16 cellular contexts compared by ENCODE assay signal in the genomic region with DNA sequence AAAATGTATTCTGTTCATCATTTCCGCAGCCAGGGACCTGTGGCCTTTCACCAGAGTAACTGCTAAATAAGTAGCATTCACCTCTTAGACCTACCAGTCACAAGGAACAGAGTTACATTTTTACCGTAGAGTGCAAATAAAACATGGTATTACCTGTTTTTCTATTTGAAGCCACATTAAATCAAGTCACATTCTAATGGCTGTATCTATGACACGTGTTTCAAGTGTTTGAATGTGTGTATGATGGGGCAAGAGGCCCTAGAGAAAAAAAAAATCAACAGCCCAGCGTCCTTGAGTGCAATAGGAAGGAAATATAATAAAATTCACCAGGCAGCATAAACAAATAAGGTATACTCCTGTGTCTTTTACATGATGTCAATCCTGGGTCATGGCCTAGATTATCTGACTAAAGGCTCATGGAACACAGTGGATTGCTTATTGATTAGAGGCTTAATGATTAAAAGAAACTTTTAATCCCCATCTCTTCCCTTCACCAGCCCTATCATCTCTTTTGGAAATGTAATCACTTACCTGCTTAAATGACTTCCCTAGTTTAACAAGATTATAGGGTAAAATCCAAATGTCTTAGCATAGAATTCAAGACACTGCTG.
"Had no signal": no experiment of that assay in that cellular context is flagged by ENCODE, and none has a peak within 500 bp of the region (broad histone marks: within the 10 kb centered on the region; RNA-seq: fewer than 3 reads in every experiment).

No MANE protein-coding gene starts in this region.

- H3K9me3 ChIP-seq: heart right ventricle, sigmoid colon, testis, tibial nerve had no signal

- DNase-seq: effector memory CD4-positive, alpha-beta T cell; heart right ventricle; hypothalamus; kidney glomerular epithelial cell; mesendoderm; naive B cell; posterior cingulate gyrus; sigmoid colon; stimulated activated CD4-positive, alpha-beta T cell treated with anti-CD3 and anti-CD28 coated beads, Interleukin-2, amount 100 ng/mL, for 24 hours; stimulated activated CD4-positive, alpha-beta T cell treated with anti-CD3 and anti-CD28 coated beads, Interleukin-4, amount 100 ng/mL, for 4 hours; stimulated activated naive B cell treated with anti-CD40 and anti-IgM and Interleukin-4, amounts not matched to agents 10 μg/mL and 1 μg/mL and 100 μg/mL, for 72 hours; stimulated activated naive CD8-positive, alpha-beta T cell treated with anti-CD3 and anti-CD28 coated beads, Interleukin-15, amount 100 ng/mL, for 72 hours; testis had no signal

- H3K27ac ChIP-seq: heart right ventricle, sigmoid colon, testis, tibial nerve had no signal

- H3K4me1 ChIP-seq: sigmoid colon, testis had no signal

- H3K4me3 ChIP-seq: heart right ventricle, sigmoid colon, skin epidermis, testis, tibial nerve had no signal

- H3K36me3 ChIP-seq: heart right ventricle, sigmoid colon, tibial nerve had no signal

- ATAC-seq: esophagus mucosa; heart right ventricle; stimulated activated naive B cell treated with anti-CD40 and anti-IgM and Interleukin-4, amounts not matched to agents 10 μg/mL and 1 μg/mL and 100 μg/mL, for 72 hours; stimulated activated naive CD8-positive, alpha-beta T cell treated with anti-CD3 and anti-CD28 coated beads, Interleukin-15, amount 100 ng/mL, for 72 hours had no signal

- H3K27me3 ChIP-seq: sigmoid colon, testis, tibial nerve had no signal
